Comparison of ENCODE assay signal across 8 cellular contexts in genomic region chr15:80989110-80989517, GRCh38. TPM values are rescaled to one million over a fixed set of nuclear protein-coding genes. Genes with fewer than 3 reads are reported as not detected.
DNase-seq lines count a peak whose midpoint lies in the region; ATAC-seq and TF ChIP-seq lines count a peak whose summit lies in the region.

No MANE protein-coding gene starts in this region.

- peak overlapping the region; percentile 94 for H3K27ac Mint-ChIP-seq in activated T-helper 17 cell treated with anti-CD3 and anti-CD28 coated beads, Interleukin-2, amount 50 U/mL, for 72 hours
- peak overlapping the region; percentile 96 for H3K27ac Mint-ChIP-seq in stimulated activated effector memory CD8-positive, alpha-beta T cell treated with anti-CD3 and anti-CD28 coated beads, Interleukin-12 subunit alpha, Interleukin-12 subunit beta, amount 100 ng/mL, for 72 hours

- peaks cover 34% of the 10 kb centered on the region for H3K36me3 Mint-ChIP-seq in activated T-helper 17 cell treated with anti-CD3 and anti-CD28 coated beads, Interleukin-2, amount 50 U/mL, for 72 hours (ENCODE audit: low read depth)
- H3K36me3 Mint-ChIP-seq in stimulated activated effector memory CD8-positive, alpha-beta T cell treated with anti-CD3 and anti-CD28 coated beads, Interleukin-12 subunit alpha, Interleukin-12 subunit beta, amount 100 ng/mL, for 72 hours: peaks cover 32% of the 10 kb centered on the region

- H3K9me3 Mint-ChIP-seq in activated T-helper 17 cell treated with anti-CD3 and anti-CD28 coated beads, Interleukin-2, amount 50 U/mL, for 72 hours: no peaks in the 10 kb centered on the region
- no peaks in the 10 kb centered on the region for H3K9me3 Mint-ChIP-seq in stimulated activated effector memory CD8-positive, alpha-beta T cell treated with anti-CD3 and anti-CD28 coated beads, Interleukin-12 subunit alpha, Interleukin-12 subunit beta, amount 100 ng/mL, for 72 hours

- H3K4me3 Mint-ChIP-seq in activated T-helper 17 cell treated with anti-CD3 and anti-CD28 coated beads, Interleukin-2, amount 50 U/mL, for 72 hours: peak overlapping the region; percentile 97
- peak overlapping the region; percentile 97 for H3K4me3 Mint-ChIP-seq in stimulated activated effector memory CD8-positive, alpha-beta T cell treated with anti-CD3 and anti-CD28 coated beads, Interleukin-12 subunit alpha, Interleukin-12 subunit beta, amount 100 ng/mL, for 72 hours

- H3K4me1 Mint-ChIP-seq in activated T-helper 17 cell treated with anti-CD3 and anti-CD28 coated beads, Interleukin-2, amount 50 U/mL, for 72 hours: peaks cover 33% of the 10 kb centered on the region
- peaks cover 59% of the 10 kb centered on the region for H3K4me1 Mint-ChIP-seq in stimulated activated effector memory CD8-positive, alpha-beta T cell treated with anti-CD3 and anti-CD28 coated beads, Interleukin-12 subunit alpha, Interleukin-12 subunit beta, amount 100 ng/mL, for 72 hours

- H3K27me3 ChIP-seq in GM06990 (replicated peaks; ENCODE audit: control insufficient read depth, insufficient read depth, low read length): no peaks in the 10 kb centered on the region
- H3K27me3 ChIP-seq in iPS-20b (ENCODE audit: insufficient read depth, low read length): no peaks in the 10 kb centered on the region

- H3K27me3 Mint-ChIP-seq in activated T-helper 17 cell treated with anti-CD3 and anti-CD28 coated beads, Interleukin-2, amount 50 U/mL, for 72 hours: no peaks in the 10 kb centered on the region

- peak overlapping the region; percentile 81 for H3K27ac ChIP-seq in iPS-20b (ENCODE audit: low read length)

- H3K4me3 ChIP-seq in GM06990 (replicated peaks; ENCODE audit: low read depth, low read length) (peak overlapping the region; percentile 87), iPS-20b (ENCODE audit: low read length) (peak overlapping the region; percentile 98)

- peak overlapping the region; percentile 86 for H3K9ac ChIP-seq in iPS-20b (ENCODE audit: low read depth, low read length)

- DNase-seq in GM06990 (ENCODE audit: extremely low read depth, insufficient read length) (no peak), NCI-H526 treated with DMSO at 0.1 percent for 48 hours (lab: John Stamatoyannopoulos, UW) (no peak), midbrain (lab: John Stamatoyannopoulos, UW) (no peak)
- DNase-seq in stimulated activated effector memory CD8-positive, alpha-beta T cell treated with anti-CD3 and anti-CD28 coated beads, Interleukin-12 subunit alpha, Interleukin-12 subunit beta, amount 100 ng/mL, for 72 hours (ENCODE audit: low spot score in 2 of 2): no peak
- no peak for DNase-seq in stimulated activated naive CD4-positive, alpha-beta T cell treated with Interleukin-2 at 50 U/mL for 16 hours (lab: John Stamatoyannopoulos, UW)

- ATAC-seq in HG03039 (IDR thresholded peaks at IDR 0.05; ENCODE audit: unreplicated experiment): peak; percentile 3
- no peak for ATAC-seq in activated T-helper 17 cell treated with anti-CD3 and anti-CD28 coated beads, Interleukin-2, amount 50 U/mL, for 72 hours (replicated peaks)
- no peak for ATAC-seq in stimulated activated effector memory CD8-positive, alpha-beta T cell treated with anti-CD3 and anti-CD28 coated beads, Interleukin-12 subunit alpha, Interleukin-12 subunit beta, amount 100 ng/mL, for 72 hours

- H3K4me1 ChIP-seq in iPS-20b (ENCODE audit: insufficient read depth, low read length): peaks cover 20% of the 10 kb centered on the region

- H3K9me3 ChIP-seq in iPS-20b (ENCODE audit: insufficient read depth, low read depth, low read length): no peaks in the 10 kb centered on the region

- TF ChIP-seq CTCF in GM06990 (IDR thresholded peaks at IDR 0.05; ENCODE audit: insufficient read depth, low read length, poor library complexity, severe bottlenecking): no peak

- no peaks in the 10 kb centered on the region for H3K36me3 ChIP-seq in GM06990 (ENCODE audit: control insufficient read depth, insufficient read depth, low read length)
- no peaks in the 10 kb centered on the region for H3K36me3 ChIP-seq in iPS-20b (ENCODE audit: insufficient read depth, low read depth, low read length)

RNA-seq across cellular contexts. Expression of gene MESD, which starts 0.5 kb away (rescaled TPM):
- total RNA-seq in activated T-helper 17 cell treated with anti-CD3 and anti-CD28 coated beads, Interleukin-2, amount 50 U/mL, for 72 hours: 10 to 100 TPM; 22.0 to 28.4 TPM

RNA-seq across cellular contexts. Expression of gene TLNRD1, which starts 11.6 kb away (rescaled TPM):
- total RNA-seq in activated T-helper 17 cell treated with anti-CD3 and anti-CD28 coated beads, Interleukin-2, amount 50 U/mL, for 72 hours: 10 to 100 TPM; 19.1 to 39.3 TPM
